In the genomic region with DNA sequence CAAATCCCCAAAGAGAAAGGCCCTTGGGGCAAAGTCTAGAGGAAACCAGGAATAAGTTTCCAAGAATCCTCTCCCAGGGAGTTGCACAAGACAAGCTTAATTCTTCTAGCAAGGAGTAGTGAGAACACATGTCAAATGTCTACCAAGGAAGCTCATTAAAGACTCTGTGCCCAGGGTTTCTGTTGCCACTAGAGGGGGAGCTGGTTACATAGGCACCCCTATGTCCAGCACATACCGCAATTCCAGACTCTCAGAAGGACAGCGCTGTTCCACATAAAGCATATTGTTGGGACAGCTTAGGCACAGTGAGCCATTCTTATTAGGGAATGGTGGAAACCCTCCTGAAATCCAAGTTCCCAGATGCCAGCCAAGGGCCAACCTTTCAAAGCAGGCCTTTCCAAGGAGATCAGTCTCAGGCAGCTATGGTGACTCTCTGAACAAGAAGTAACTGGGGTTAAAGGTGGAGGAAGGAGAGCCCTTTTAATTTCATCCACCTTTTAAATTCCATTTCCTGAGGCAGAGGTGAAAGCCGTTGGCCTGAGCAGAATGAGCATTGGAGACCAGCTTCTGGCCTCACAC, we compare ENCODE assay signal across 8 cellular contexts.
DNase-seq lines count a peak whose midpoint lies in the region; ATAC-seq and TF ChIP-seq lines count a peak whose summit lies in the region.

No MANE protein-coding gene starts in this region.

- H3K4me3 ChIP-seq in SK-N-MC (no peak overlapping the region), skeletal muscle cell (ENCODE audit: low read depth, low read length) (no peak overlapping the region)

- no peak overlapping the region for H3K27ac ChIP-seq in SK-N-MC

- H3K9ac ChIP-seq in SK-N-MC (ENCODE audit: insufficient read length) = no peak overlapping the region

- no peaks in the 10 kb centered on the region for H3K36me3 ChIP-seq in SK-N-MC (ENCODE audit: insufficient read depth, low read length)

- no peaks in the 10 kb centered on the region for H3K9me3 ChIP-seq in SK-N-MC (ENCODE audit: low read depth, low read length)

- TF ChIP-seq CTCF in GM20000 (IDR thresholded peaks at IDR 0.05; ENCODE audit: extremely low read depth, missing control alignments) = no peak

- ATAC-seq in HG02973 (IDR thresholded peaks at IDR 0.05; ENCODE audit: unreplicated experiment) = no peak

- peak; percentile 74 for DNase-seq in SIG-M5 treated with dmso at 0.1 percent for 504 hours (lab: John Stamatoyannopoulos, UW; ENCODE audit: unreplicated experiment)
- DNase-seq in SIG-M5 (lab: John Stamatoyannopoulos, UW) = no peak
- DNase-seq in SK-N-MC (ENCODE audit: low read depth, low spot score) = peak; percentile 69
- peak; percentile 56 for DNase-seq in foreskin melanocyte
- peak; percentile 17 for DNase-seq in skeletal muscle cell (ENCODE audit: low read depth)
- DNase-seq in activated CD4-positive, alpha-beta T cell treated with anti-CD3 and anti-CD28 coated beads for 48 hours = no peak
- DNase-seq in GM20000 (ENCODE audit: low spot score) = no peak

Comparison
In these comparisons a context has a peak if more than half of its experiments do, and no peak if none do; other contexts are left out.
1. DNase-seq: peak in SIG-M5 treated with dmso at 0.1 percent for 504 hours (single experiment), SK-N-MC (single experiment), foreskin melanocyte (single experiment) and skeletal muscle cell (single experiment); none in SIG-M5 (single experiment), activated CD4-positive, alpha-beta T cell treated with anti-CD3 and anti-CD28 coated beads for 48 hours (single experiment) and GM20000 (single experiment).